ENCODE assay signal across 22 cellular contexts in genomic region chr13:101681834-101682233, GRCh38.
DNase-seq lines count a peak whose midpoint lies in the region; ATAC-seq and TF ChIP-seq lines count a peak whose summit lies in the region.
"Had no signal": no experiment of that assay in that cellular context is flagged by ENCODE, and none has a peak within 500 bp of the region (broad histone marks: within the 10 kb centered on the region; RNA-seq: fewer than 3 reads in every experiment).

No MANE protein-coding gene starts in this region.

- no peak overlapping the region for H3K27ac ChIP-seq in RWPE2 (ENCODE audit: poor library complexity, severe bottlenecking)
- H3K27ac ChIP-seq: neural progenitor cell, upper lobe of left lung had no signal

- no peaks in the 10 kb centered on the region for H3K9me3 ChIP-seq in RWPE2 (ENCODE audit: severe bottlenecking)
- H3K9me3 ChIP-seq: upper lobe of left lung had no signal

- H3K36me3 ChIP-seq in RWPE2 (ENCODE audit: low read depth), result no peaks in the 10 kb centered on the region
- H3K36me3 ChIP-seq: neural progenitor cell, upper lobe of left lung had no signal

- ATAC-seq in RWPE2 (ENCODE audit: low read depth) (peak; percentile 27; the same call in 2 of the 3 replicates), HG03159 (IDR thresholded peaks at IDR 0.05; ENCODE audit: unreplicated experiment) (no peak), HG03097 (IDR thresholded peaks at IDR 0.05; ENCODE audit: low FRiP score, unreplicated experiment) (no peak), GM18867 (IDR thresholded peaks at IDR 0.05; ENCODE audit: unreplicated experiment) (no peak)
- ATAC-seq: activated CD8-positive, alpha-beta memory T cell treated with anti-CD3 and anti-CD28 coated beads, Interleukin-2, amount 10 ng/mL, durations not matched to agents 7 days and 5 days; GM23338; sciatic nerve; WTC11 had no signal

- no peak overlapping the region for H3K4me3 ChIP-seq in RWPE2 (ENCODE audit: severe bottlenecking)
- no peak overlapping the region for H3K4me3 ChIP-seq in epithelial cell of proximal tubule (ENCODE audit: low read depth, low read length)
- H3K4me3 ChIP-seq: GM23338, neural progenitor cell, upper lobe of left lung had no signal

- TF ChIP-seq CTCF in RWPE2 (IDR thresholded peaks at IDR 0.05; ENCODE audit: poor library complexity, severe bottlenecking), result no peak
- TF ChIP-seq CTCF in epithelial cell of proximal tubule (conservative IDR thresholded peaks at IDR 0.05; ENCODE audit: low read depth, low read length), result no peak

- DNase-seq in EL (peak; percentile 2), RWPE2 (ENCODE audit: low spot score) (no peak), epithelial cell of proximal tubule (ENCODE audit: low read depth) (peak; percentile 20), lung microvascular endothelial cell (ENCODE audit: low read depth in 2 of 2) (peak; percentile 22 to 27)
- DNase-seq: activated CD8-positive, alpha-beta memory T cell treated with anti-CD3 and anti-CD28 coated beads, Interleukin-2, amount 10 ng/mL, durations not matched to agents 7 days and 5 days; activated naive CD4-positive, alpha-beta T cell treated with anti-CD3 and anti-CD28 coated beads, Interleukin-2, amount 10 ng/mL, durations not matched to agents 7 days and 5 days; caudate nucleus; head of caudate nucleus; Karpas-422; NCI-H146; NCI-H524; SIG-M5; stimulated activated CD4-positive, alpha-beta T cell treated with anti-CD3 and anti-CD28 coated beads, Interleukin-12 subunit alpha, Interleukin-12 subunit beta, amount 100 ng/mL, for 4 hours; stimulated activated CD4-positive, alpha-beta T cell treated with anti-CD3 and anti-CD28 coated beads, Interleukin-4, amount 100 ng/mL, for 1 hour; upper lobe of left lung had no signal

- H3K27me3 ChIP-seq in RWPE2 (ENCODE audit: insufficient read depth, poor library complexity, severe bottlenecking), result no peaks in the 10 kb centered on the region
- H3K27me3 ChIP-seq: neural progenitor cell, upper lobe of left lung had no signal

- no peaks in the 10 kb centered on the region for H3K4me1 ChIP-seq in RWPE2 (ENCODE audit: insufficient read depth, poor library complexity, severe bottlenecking)
- H3K4me1 ChIP-seq: neural progenitor cell, upper lobe of left lung had no signal
